Comparison of ENCODE assay signal across 1 cellular context in the genomic region with DNA sequence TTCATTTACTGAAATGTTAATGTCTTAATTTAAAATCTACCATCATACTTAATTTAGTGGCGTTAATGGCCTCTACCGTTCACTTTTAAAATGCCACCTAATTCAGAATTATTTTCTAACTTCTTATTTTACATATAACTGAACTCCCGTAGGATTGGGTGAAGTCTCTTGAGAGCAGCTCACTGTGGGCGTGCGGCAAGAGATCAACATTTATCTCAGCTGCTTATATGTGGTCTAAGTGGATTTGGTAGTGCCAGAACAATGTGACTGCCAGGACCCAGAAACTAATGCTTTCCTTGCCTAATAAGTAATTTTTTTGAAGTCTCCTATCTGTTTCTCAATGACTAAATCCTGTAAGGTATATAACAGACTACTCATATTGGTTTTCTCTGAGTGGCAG.
TF ChIP-seq lines count a peak whose summit lies in the region.

No MANE protein-coding gene starts in this region.

TF ChIP-seq in WTC11, 78 proteins besides CTCF, POLR2A, EP300 and RAD21 (continued from another document):
- no peak for TF ChIP-seq AR (CRISPR knock-in tag; IDR thresholded peaks at IDR 0.05)
- TF ChIP-seq ZNF317 (CRISPR knock-in tag; IDR thresholded peaks at IDR 0.05; ENCODE audit: borderline replicate concordance, low read depth) = no peak
- no peak for TF ChIP-seq CREM (CRISPR knock-in tag; IDR thresholded peaks at IDR 0.05)
- TF ChIP-seq TP53 (CRISPR knock-in tag; IDR thresholded peaks at IDR 0.05) = no peak
- TF ChIP-seq E2F4 (CRISPR knock-in tag; IDR thresholded peaks at IDR 0.05; ENCODE audit: borderline replicate concordance, low read depth) = no peak
- no peak for TF ChIP-seq TEAD1 (CRISPR knock-in tag; IDR thresholded peaks at IDR 0.05)
- TF ChIP-seq HMGA2 (CRISPR knock-in tag; IDR thresholded peaks at IDR 0.05) = no peak
- TF ChIP-seq IRF2 (CRISPR knock-in tag; IDR thresholded peaks at IDR 0.05; ENCODE audit: borderline replicate concordance, low read depth) = no peak
- TF ChIP-seq, protein P1, sequence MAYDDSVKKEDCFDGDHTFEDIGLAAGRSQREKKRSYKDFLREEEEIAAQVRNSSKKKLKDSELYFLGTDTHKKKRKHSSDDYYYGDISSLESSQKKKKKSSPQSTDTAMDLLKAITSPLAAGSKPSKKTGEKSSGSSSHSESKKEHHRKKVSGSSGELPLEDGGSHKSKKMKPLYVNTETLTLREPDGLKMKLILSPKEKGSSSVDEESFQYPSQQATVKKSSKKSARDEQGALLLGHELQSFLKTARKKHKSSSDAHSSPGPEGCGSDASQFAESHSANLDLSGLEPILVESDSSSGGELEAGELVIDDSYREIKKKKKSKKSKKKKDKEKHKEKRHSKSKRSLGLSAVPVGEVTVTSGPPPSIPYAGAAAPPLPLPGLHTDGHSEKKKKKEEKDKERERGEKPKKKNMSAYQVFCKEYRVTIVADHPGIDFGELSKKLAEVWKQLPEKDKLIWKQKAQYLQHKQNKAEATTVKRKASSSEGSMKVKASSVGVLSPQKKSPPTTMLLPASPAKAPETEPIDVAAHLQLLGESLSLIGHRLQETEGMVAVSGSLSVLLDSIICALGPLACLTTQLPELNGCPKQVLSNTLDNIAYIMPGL (CRISPR knock-in tag; IDR thresholded peaks at IDR 0.05) = no peak
